In the genomic region with DNA sequence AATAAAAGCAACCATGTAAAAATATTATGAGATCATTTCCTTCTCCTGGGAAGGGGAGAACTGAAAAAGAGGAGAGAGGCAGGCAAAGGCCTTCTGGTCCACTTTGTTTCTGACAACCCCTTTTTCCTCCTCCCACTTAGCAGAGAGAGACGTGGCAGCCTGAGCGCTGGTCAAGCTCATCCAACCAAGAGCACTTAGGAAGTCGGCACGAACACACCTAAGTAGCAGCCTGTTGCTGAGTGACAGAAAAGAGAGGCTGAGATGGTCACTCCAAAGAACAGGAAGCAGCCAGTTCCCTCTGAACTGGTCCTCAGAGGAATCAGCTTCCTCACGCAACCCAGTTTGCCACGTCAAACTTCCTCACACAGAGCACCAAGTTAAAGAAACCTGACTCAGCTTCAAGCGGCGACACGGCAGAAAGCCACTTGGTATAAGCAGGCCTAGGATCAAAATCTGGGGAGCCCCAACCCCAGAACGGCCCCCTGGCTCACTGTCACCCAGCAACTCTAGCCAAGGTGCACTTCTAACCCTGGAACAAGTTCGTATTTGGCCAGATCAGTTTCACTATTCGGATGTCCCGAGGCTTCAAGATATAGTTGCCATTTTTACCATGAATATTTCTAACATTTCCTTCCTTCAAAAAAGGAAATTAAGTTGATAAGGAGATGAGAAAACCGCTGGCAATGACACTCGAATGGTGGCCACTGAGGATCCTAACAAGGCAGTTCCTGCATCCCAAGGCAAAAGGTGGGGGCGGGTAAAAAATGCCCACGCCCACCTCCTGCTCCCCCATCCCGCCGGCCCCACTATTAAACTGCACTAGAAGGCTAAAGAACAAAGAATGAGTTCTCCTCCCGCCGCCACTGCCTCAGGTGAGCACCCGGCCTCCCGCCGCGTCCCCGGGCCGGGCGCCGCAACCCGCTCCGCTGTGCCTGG, we compare ENCODE assay signal across 1 cellular context.
TF ChIP-seq lines count a peak whose summit lies in the region.

No MANE protein-coding gene starts in this region.

TF ChIP-seq in HEK293, 187 proteins besides CTCF, POLR2A, EP300 and RAD21 (continued from another document):
- TF ChIP-seq, protein P1, sequence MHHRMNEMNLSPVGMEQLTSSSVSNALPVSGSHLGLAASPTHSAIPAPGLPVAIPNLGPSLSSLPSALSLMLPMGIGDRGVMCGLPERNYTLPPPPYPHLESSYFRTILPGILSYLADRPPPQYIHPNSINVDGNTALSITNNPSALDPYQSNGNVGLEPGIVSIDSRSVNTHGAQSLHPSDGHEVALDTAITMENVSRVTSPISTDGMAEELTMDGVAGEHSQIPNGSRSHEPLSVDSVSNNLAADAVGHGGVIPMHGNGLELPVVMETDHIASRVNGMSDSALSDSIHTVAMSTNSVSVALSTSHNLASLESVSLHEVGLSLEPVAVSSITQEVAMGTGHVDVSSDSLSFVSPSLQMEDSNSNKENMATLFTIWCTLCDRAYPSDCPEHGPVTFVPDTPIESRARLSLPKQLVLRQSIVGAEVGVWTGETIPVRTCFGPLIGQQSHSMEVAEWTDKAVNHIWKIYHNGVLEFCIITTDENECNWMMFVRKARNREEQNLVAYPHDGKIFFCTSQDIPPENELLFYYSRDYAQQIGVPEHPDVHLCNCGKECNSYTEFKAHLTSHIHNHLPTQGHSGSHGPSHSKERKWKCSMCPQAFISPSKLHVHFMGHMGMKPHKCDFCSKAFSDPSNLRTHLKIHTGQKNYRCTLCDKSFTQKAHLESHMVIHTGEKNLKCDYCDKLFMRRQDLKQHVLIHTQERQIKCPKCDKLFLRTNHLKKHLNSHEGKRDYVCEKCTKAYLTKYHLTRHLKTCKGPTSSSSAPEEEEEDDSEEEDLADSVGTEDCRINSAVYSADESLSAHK (tag by site-specific recombination; IDR thresholded peaks at IDR 0.05) = no peak
- TF ChIP-seq GLI4 (tag by site-specific recombination; IDR thresholded peaks at IDR 0.05) = no peak
- no peak; the same call in 1 of the 2 replicates for TF ChIP-seq GLIS2 (tag by site-specific recombination; IDR thresholded peaks at IDR 0.05)
- TF ChIP-seq, protein P2, sequence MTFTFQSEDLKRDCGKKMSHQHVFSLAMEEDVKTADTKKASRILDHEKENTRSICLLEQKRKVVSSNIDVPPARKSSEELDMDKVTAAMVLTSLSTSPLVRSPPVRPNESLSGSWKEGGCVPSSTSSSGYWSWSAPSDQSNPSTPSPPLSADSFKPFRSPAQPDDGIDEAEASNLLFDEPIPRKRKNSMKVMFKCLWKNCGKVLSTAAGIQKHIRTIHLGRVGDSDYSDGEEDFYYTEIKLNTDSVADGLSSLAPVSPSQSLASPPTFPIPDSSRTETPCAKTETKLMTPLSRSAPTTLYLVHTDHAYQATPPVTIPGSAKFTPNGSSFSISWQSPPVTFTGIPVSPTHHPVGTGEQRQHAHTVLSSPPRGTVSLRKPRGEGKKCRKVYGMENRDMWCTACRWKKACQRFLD (tag by site-specific recombination; IDR thresholded peaks at IDR 0.05) = no peak
- TF ChIP-seq ZNF404 (tag by site-specific recombination; IDR thresholded peaks at IDR 0.05) = no peak
- TF ChIP-seq ZNF747 (tag by site-specific recombination; IDR thresholded peaks at IDR 0.05) = no peak
- TF ChIP-seq ZBTB48 (tag by site-specific recombination; IDR thresholded peaks at IDR 0.05) = no peak
- no peak for TF ChIP-seq HOXD13 (CRISPR knock-in tag; IDR thresholded peaks at IDR 0.05; ENCODE audit: borderline replicate concordance)
- TF ChIP-seq, protein P3, sequence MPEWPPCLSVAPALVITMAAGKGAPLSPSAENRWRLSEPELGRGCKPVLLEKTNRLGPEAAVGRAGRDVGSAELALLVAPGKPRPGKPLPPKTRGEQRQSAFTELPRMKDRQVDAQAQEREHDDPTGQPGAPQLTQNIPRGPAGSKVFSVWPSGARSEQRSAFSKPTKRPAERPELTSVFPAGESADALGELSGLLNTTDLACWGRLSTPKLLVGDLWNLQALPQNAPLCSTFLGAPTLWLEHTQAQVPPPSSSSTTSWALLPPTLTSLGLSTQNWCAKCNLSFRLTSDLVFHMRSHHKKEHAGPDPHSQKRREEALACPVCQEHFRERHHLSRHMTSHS (tag by site-specific recombination; IDR thresholded peaks at IDR 0.05) = no peak
- no peak for TF ChIP-seq ZNF843 (tag by site-specific recombination; IDR thresholded peaks at IDR 0.05)
- TF ChIP-seq ZNF660 (tag by site-specific recombination; IDR thresholded peaks at IDR 0.05) = no peak
- TF ChIP-seq ZNF585B (tag by site-specific recombination; IDR thresholded peaks at IDR 0.05) = no peak
- no peak; the same call in 1 of the 2 replicates for TF ChIP-seq ZNF76 (tag by site-specific recombination; IDR thresholded peaks at IDR 0.05; ENCODE audit: borderline replicate concordance, low read depth)
- TF ChIP-seq, protein P4, sequence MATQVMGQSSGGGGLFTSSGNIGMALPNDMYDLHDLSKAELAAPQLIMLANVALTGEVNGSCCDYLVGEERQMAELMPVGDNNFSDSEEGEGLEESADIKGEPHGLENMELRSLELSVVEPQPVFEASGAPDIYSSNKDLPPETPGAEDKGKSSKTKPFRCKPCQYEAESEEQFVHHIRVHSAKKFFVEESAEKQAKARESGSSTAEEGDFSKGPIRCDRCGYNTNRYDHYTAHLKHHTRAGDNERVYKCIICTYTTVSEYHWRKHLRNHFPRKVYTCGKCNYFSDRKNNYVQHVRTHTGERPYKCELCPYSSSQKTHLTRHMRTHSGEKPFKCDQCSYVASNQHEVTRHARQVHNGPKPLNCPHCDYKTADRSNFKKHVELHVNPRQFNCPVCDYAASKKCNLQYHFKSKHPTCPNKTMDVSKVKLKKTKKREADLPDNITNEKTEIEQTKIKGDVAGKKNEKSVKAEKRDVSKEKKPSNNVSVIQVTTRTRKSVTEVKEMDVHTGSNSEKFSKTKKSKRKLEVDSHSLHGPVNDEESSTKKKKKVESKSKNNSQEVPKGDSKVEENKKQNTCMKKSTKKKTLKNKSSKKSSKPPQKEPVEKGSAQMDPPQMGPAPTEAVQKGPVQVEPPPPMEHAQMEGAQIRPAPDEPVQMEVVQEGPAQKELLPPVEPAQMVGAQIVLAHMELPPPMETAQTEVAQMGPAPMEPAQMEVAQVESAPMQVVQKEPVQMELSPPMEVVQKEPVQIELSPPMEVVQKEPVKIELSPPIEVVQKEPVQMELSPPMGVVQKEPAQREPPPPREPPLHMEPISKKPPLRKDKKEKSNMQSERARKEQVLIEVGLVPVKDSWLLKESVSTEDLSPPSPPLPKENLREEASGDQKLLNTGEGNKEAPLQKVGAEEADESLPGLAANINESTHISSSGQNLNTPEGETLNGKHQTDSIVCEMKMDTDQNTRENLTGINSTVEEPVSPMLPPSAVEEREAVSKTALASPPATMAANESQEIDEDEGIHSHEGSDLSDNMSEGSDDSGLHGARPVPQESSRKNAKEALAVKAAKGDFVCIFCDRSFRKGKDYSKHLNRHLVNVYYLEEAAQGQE (tag by site-specific recombination; IDR thresholded peaks at IDR 0.05) = no peak
- TF ChIP-seq ZNF510 (tag by site-specific recombination; IDR thresholded peaks at IDR 0.05; ENCODE audit: insufficient replicate concordance) = no peak
- TF ChIP-seq, protein P5, sequence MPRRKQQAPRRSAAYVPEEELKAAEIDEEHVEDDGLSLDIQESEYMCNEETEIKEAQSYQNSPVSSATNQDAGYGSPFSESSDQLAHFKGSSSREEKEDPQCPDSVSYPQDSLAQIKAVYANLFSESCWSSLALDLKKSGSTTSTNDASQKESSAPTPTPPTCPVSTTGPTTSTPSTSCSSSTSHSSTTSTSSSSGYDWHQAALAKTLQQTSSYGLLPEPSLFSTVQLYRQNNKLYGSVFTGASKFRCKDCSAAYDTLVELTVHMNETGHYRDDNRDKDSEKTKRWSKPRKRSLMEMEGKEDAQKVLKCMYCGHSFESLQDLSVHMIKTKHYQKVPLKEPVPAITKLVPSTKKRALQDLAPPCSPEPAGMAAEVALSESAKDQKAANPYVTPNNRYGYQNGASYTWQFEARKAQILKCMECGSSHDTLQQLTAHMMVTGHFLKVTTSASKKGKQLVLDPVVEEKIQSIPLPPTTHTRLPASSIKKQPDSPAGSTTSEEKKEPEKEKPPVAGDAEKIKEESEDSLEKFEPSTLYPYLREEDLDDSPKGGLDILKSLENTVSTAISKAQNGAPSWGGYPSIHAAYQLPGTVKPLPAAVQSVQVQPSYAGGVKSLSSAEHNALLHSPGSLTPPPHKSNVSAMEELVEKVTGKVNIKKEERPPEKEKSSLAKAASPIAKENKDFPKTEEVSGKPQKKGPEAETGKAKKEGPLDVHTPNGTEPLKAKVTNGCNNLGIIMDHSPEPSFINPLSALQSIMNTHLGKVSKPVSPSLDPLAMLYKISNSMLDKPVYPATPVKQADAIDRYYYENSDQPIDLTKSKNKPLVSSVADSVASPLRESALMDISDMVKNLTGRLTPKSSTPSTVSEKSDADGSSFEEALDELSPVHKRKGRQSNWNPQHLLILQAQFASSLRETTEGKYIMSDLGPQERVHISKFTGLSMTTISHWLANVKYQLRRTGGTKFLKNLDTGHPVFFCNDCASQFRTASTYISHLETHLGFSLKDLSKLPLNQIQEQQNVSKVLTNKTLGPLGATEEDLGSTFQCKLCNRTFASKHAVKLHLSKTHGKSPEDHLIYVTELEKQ (tag by site-specific recombination; IDR thresholded peaks at IDR 0.05; ENCODE audit: borderline replicate concordance) = no peak
- TF ChIP-seq, protein P6, sequence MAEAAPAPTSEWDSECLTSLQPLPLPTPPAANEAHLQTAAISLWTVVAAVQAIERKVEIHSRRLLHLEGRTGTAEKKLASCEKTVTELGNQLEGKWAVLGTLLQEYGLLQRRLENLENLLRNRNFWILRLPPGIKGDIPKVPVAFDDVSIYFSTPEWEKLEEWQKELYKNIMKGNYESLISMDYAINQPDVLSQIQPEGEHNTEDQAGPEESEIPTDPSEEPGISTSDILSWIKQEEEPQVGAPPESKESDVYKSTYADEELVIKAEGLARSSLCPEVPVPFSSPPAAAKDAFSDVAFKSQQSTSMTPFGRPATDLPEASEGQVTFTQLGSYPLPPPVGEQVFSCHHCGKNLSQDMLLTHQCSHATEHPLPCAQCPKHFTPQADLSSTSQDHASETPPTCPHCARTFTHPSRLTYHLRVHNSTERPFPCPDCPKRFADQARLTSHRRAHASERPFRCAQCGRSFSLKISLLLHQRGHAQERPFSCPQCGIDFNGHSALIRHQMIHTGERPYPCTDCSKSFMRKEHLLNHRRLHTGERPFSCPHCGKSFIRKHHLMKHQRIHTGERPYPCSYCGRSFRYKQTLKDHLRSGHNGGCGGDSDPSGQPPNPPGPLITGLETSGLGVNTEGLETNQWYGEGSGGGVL (tag by site-specific recombination; IDR thresholded peaks at IDR 0.05) = 0 out of 2 replicates have a peak, but pooled peaks have one; percentile 13
